Comparison of ENCODE assay signal across 16 cellular contexts in the genomic region with DNA sequence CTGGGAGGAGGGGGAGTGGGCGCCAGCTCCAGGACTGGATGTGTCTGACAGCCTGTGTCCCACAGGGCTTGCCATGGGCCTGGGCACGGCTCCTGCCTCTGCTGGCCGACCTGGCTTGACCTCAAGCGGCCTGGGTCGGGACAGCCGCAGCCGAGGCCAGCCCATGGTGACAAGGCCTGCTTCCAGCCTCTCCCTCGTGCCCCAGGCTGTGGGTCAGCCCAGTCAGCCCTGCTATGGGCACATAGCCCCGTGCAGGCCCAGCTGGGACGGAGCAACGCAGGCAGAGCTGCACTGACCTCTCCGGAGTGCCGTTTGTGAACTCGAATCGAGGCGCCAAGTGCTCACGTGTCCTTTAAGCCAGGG. TPM values are rescaled to one million over a fixed set of nuclear protein-coding genes. Genes with fewer than 3 reads are reported as not detected.
DNase-seq lines count a peak whose midpoint lies in the region; ATAC-seq, FAIRE-seq and TF ChIP-seq lines count a peak whose summit lies in the region.
"Had no signal": no experiment of that assay in that cellular context is flagged by ENCODE, and none has a peak within 500 bp of the region (broad histone marks: within the 10 kb centered on the region; RNA-seq: fewer than 3 reads in every experiment).

No MANE protein-coding gene starts in this region.

- H3K14ac ChIP-seq in mesenchymal stem cell (ENCODE audit: low read length in 2 of 2), result peak overlapping the region in 1 of 2 experiments; percentile 96

- peak; percentile 63 for FAIRE-seq in HTR-8/SVneo (lab: Jason Lieb, UNC)
- FAIRE-seq: colon, GM12892 had no signal

- H3K23ac ChIP-seq in mesenchymal stem cell (ENCODE audit: low read length in 2 of 2), result no peak overlapping the region

- H3K4ac ChIP-seq in mesenchymal stem cell (ENCODE audit: low read depth in 1 of 2, low read length in 2 of 2), result peak overlapping the region in 1 of 2 experiments; percentile 16

- 66% methylated on average over 17 of the region's 17 CpGs for WGBS in mesenchymal stem cell
- WGBS in spleen, 5 donors, result 70 to 94% (median 81%) methylated on average over 10 to 17 of the region's 17 CpGs

- DNase-seq in HTR-8/SVneo (ENCODE audit: insufficient read length, low spot score) (no peak), coronary artery (ENCODE audit: low spot score) (peak; percentile 89), mesenchymal stem cell (no peak), spleen (no peak), foreskin keratinocyte (no peak), DMS79 treated with DMSO at 0.1 percent for 48 hours (lab: John Stamatoyannopoulos, UW) (no peak)
- DNase-seq: activated CD8-positive, alpha-beta T cell treated with anti-CD3 and anti-CD28 coated beads for 36 hours; erythroblast; NCI-H1694; NCI-H446 treated with DMSO at 0.1 percent for 48 hours; SW 1271 had no signal

- TF ChIP-seq CTCF in coronary artery (IDR thresholded peaks at IDR 0.05) (no peak), spleen (IDR thresholded peaks at IDR 0.05 in 8 of 11, conservative IDR thresholded peaks at IDR 0.05 in 3 of 11) (no peak), foreskin keratinocyte (conservative IDR thresholded peaks at IDR 0.05) (no peak)

- H3K4me3 ChIP-seq in coronary artery, result peak overlapping the region; percentile 40
- H3K4me3 ChIP-seq in mesenchymal stem cell (ENCODE audit: insufficient read depth in 1 of 2, low read depth in 1 of 2, low read length in 2 of 2), result no peak overlapping the region
- H3K4me3 ChIP-seq in spleen, result no peak overlapping the region
- H3K4me3 ChIP-seq: skin epidermis had no signal

- H3K36me3 ChIP-seq in mesenchymal stem cell (ENCODE audit: control insufficient read depth in 1 of 2, insufficient read depth in 2 of 2, low read depth in 1 of 2, low read length in 2 of 2) (peaks cover 7 to 54% of the 10 kb centered on the region in 2 experiments), spleen (peaks cover 0 to 59% (median 0%) of the 10 kb centered on the region in 6 donors)

- H3K27me3 ChIP-seq in mesenchymal stem cell (ENCODE audit: control insufficient read depth in 1 of 2, insufficient read depth in 1 of 2, low read length in 2 of 2) (no peaks in the 10 kb centered on the region), spleen (replicated peaks in 1 of 7) (no peaks in the 10 kb centered on the region), foreskin keratinocyte (no peaks in the 10 kb centered on the region)

- peak overlapping the region; percentile 24 for H3K9ac ChIP-seq in mesenchymal stem cell (ENCODE audit: low read length)

- peak overlapping the region in 1 of 2 experiments; percentile 92 for H2BK12ac ChIP-seq in mesenchymal stem cell (ENCODE audit: low read length in 2 of 2)

- intact Hi-C loops in spleen (cut with DNase I; ENCODE audit: low total_unique reads), result no loop called here

- H2AK5ac ChIP-seq in mesenchymal stem cell (ENCODE audit: low read length, severe bottlenecking), result no peak overlapping the region

- no peak for TF ChIP-seq POLR2A in spleen (IDR thresholded peaks at IDR 0.05)

- H3K18ac ChIP-seq in mesenchymal stem cell (ENCODE audit: low read depth in 1 of 2, low read length in 2 of 2), result peak overlapping the region; percentile 50 to 61

- H4K91ac ChIP-seq in mesenchymal stem cell (ENCODE audit: low read length), result peak overlapping the region; percentile 79

- no peak overlapping the region for H2AFZ ChIP-seq in mesenchymal stem cell (ENCODE audit: low read depth, low read length)

- H3K4me1 ChIP-seq in mesenchymal stem cell (ENCODE audit: control insufficient read depth, insufficient read depth, low read depth, low read length), result peaks cover 47% of the 10 kb centered on the region
- peaks cover 0 to 91% (median 31%) of the 10 kb centered on the region in 6 donors for H3K4me1 ChIP-seq in spleen
- H3K4me1 ChIP-seq in foreskin keratinocyte, result no peaks in the 10 kb centered on the region

- H3K79me1 ChIP-seq in mesenchymal stem cell (replicated peaks; ENCODE audit: low read length, poor library complexity, severe bottlenecking), result peaks cover 77% of the 10 kb centered on the region

- H2BK15ac ChIP-seq in mesenchymal stem cell (ENCODE audit: low read depth, poor library complexity, severe bottlenecking), result peak overlapping the region; percentile 77

- H3K9me3 ChIP-seq in mesenchymal stem cell (ENCODE audit: control insufficient read depth, low read length) (no peaks in the 10 kb centered on the region), spleen (no peaks in the 10 kb centered on the region)

- peak overlapping the region; percentile 29 for H4K8ac ChIP-seq in mesenchymal stem cell (ENCODE audit: low read length)

- H3K27ac ChIP-seq in coronary artery, result peak overlapping the region; percentile 84 to 92
- no peak overlapping the region for H3K27ac ChIP-seq in mesenchymal stem cell (ENCODE audit: low read length, poor library complexity, severe bottlenecking)
- H3K27ac ChIP-seq in spleen, result peak overlapping the region in 5 of 8 donors; percentile 1 to 58 (median 39)
- no peak overlapping the region for H3K27ac ChIP-seq in foreskin keratinocyte

- no peak overlapping the region for H2BK5ac ChIP-seq in mesenchymal stem cell (ENCODE audit: low read depth, low read length, poor library complexity, severe bottlenecking)

- H3K4me2 ChIP-seq in mesenchymal stem cell (ENCODE audit: low read length, poor library complexity, severe bottlenecking), result no peak overlapping the region

- H2BK120ac ChIP-seq in mesenchymal stem cell (ENCODE audit: low read depth, low read length), result no peak overlapping the region

- ATAC-seq in foreskin keratinocyte, result no peak
- no peak for ATAC-seq in GM18520 (IDR thresholded peaks at IDR 0.05; ENCODE audit: unreplicated experiment)
- no peak for ATAC-seq in HG03139 (IDR thresholded peaks at IDR 0.05; ENCODE audit: unreplicated experiment)
- ATAC-seq: activated CD8-positive, alpha-beta T cell treated with anti-CD3 and anti-CD28 coated beads for 36 hours had no signal

RNA-seq across cellular contexts. Expression of a gene that starts 17.9 kb away (rescaled TPM):
- 13.7 TPM for polyA plus RNA-seq in mesenchymal stem cell (2013, experiment 1 of 2)
- polyA plus RNA-seq in mesenchymal stem cell (2013, experiment 2 of 2), result 14.6 TPM
- total RNA-seq in spleen (10 to 100 TPM; 37.2 to 91.2 (median 73.3) TPM), foreskin keratinocyte (13.0 and 16.4 TPM in 2 replicates)
- polyA plus RNA-seq in spleen (10 to 100 TPM in 2 of 3 donors, 1 to 10 TPM in 1; 5.1 to 21.6 (median 10.7) TPM), foreskin keratinocyte (7.7 and 9.0 TPM in 2 replicates)

Comparison
In these comparisons a context has a peak if more than half of its experiments do, and no peak if none do; other contexts are left out.
1. H3K27ac ChIP-seq: peak in coronary artery (2 of 2) and spleen (5 of 8); none in mesenchymal stem cell (single experiment) and foreskin keratinocyte (single experiment).